19 cellular contexts compared by ENCODE assay signal in genomic region chr12:13880613-13881012, GRCh38.
A peak's percentile ranks its signal among the peaks of the same experiment; 100 is the strongest.
DNase-seq lines count a peak whose midpoint lies in the region; ATAC-seq, FAIRE-seq and TF ChIP-seq lines count a peak whose summit lies in the region.
"Had no signal": no experiment of that assay in that cellular context is flagged by ENCODE, and none has a peak within 500 bp of the region (broad histone marks: within the 10 kb centered on the region; RNA-seq: fewer than 3 reads in every experiment).

No MANE protein-coding gene starts in this region.

- TF ChIP-seq CTCF in right lobe of liver (IDR thresholded peaks at IDR 0.05): no peak
- no peak for TF ChIP-seq CTCF in ascending aorta (IDR thresholded peaks at IDR 0.05)

- WGBS in right lobe of liver (ENCODE audit: insufficient coverage, low coverage, low lambda C conversion rate, missing lambda C conversion rate): 30% methylated on average over 4 of the region's 4 CpGs
- WGBS in small intestine, 3 donors: 27 to 47% (median 37%) methylated on average over 4 of the region's 4 CpGs

- no peak for FAIRE-seq in small intestine (lab: Jason Lieb, UNC)
- FAIRE-seq: G401.6, GM12891, HTR-8/SVneo had no signal

- intact Hi-C loops in left colon (cut with DNase I, micrococcal nuclease): no loop called here
- intact Hi-C loops in right lobe of liver (cut with DNase I): no loop called here
- intact Hi-C loops in ascending aorta (cut with DNase I): no loop called here

- H3K4me3 ChIP-seq in right lobe of liver: no peak overlapping the region
- no peak overlapping the region for H3K4me3 ChIP-seq in small intestine (ENCODE audit: low read depth in 1 of 2, low read length in 2 of 2)
- no peak overlapping the region for H3K4me3 ChIP-seq in ascending aorta
- H3K4me3 ChIP-seq: BLaER1 treated with 17β-estradiol and CSF1 and Interleukin-3, amounts not matched to agents 10 nM and 100 nM; GM23248 had no signal

- DNase-seq in left colon: no peak
- DNase-seq in right lobe of liver: no peak
- peak; percentile 34 for DNase-seq in small intestine
- DNase-seq in EL: no peak
- no peak for DNase-seq in kidney glomerular epithelial cell (lab: John Stamatoyannopoulos, UW)
- no peak for DNase-seq in ascending aorta (ENCODE audit: low spot score in 2 of 2)
- DNase-seq: CD8-positive, alpha-beta memory T cell; COR-L47; DMS 273 treated with DMSO at 0.1 percent for 48 hours; DMS53; DND-41; GM23248; H7; HFFc6 had no signal

- no peaks in the 10 kb centered on the region for H3K36me3 ChIP-seq in right lobe of liver
- H3K36me3 ChIP-seq in small intestine (ENCODE audit: control insufficient read depth in 2 of 2, insufficient read depth in 2 of 2, low read length in 2 of 2): no peaks in the 10 kb centered on the region
- H3K36me3 ChIP-seq in ascending aorta: no peaks in the 10 kb centered on the region
- H3K36me3 ChIP-seq: BLaER1 treated with 17β-estradiol and CSF1 and Interleukin-3, amounts not matched to agents 10 nM and 100 nM had no signal

- no peak overlapping the region for H3K27ac ChIP-seq in right lobe of liver
- no peak overlapping the region for H3K27ac ChIP-seq in small intestine (ENCODE audit: low read depth in 1 of 2, low read length in 1 of 2)
- H3K27ac ChIP-seq in ascending aorta: no peak overlapping the region
- H3K27ac ChIP-seq: BLaER1 treated with 17β-estradiol and CSF1 and Interleukin-3, amounts not matched to agents 10 nM and 100 nM; GM23248 had no signal

- TF ChIP-seq POLR2A in right lobe of liver (IDR thresholded peaks at IDR 0.05): no peak

- no peaks in the 10 kb centered on the region for H3K4me1 ChIP-seq in right lobe of liver
- no peaks in the 10 kb centered on the region for H3K4me1 ChIP-seq in small intestine (ENCODE audit: control insufficient read depth in 2 of 2, insufficient read depth in 1 of 2, low read depth in 1 of 2, low read length in 1 of 2)
- H3K4me1 ChIP-seq in ascending aorta: no peaks in the 10 kb centered on the region
- H3K4me1 ChIP-seq: BLaER1 treated with 17β-estradiol and CSF1 and Interleukin-3, amounts not matched to agents 10 nM and 100 nM had no signal

- H3K9me3 ChIP-seq in right lobe of liver (no peaks in the 10 kb centered on the region), small intestine (ENCODE audit: control insufficient read depth, low read depth) (no peaks in the 10 kb centered on the region), ascending aorta (no peaks in the 10 kb centered on the region)
- H3K9me3 ChIP-seq: BLaER1 treated with 17β-estradiol and CSF1 and Interleukin-3, amounts not matched to agents 10 nM and 100 nM had no signal

- ATAC-seq in left colon: peak; percentile 70
- peak in 3 of 4 donors; percentile 33 to 48 (median 33) for ATAC-seq in right lobe of liver
- ATAC-seq: HCT116 had no signal

- H3K27me3 ChIP-seq in right lobe of liver (no peaks in the 10 kb centered on the region), small intestine (ENCODE audit: control insufficient read depth in 2 of 2, insufficient read depth in 2 of 2, low read length in 2 of 2) (no peaks in the 10 kb centered on the region), ascending aorta (no peaks in the 10 kb centered on the region)
- H3K27me3 ChIP-seq: BLaER1 treated with 17β-estradiol and CSF1 and Interleukin-3, amounts not matched to agents 10 nM and 100 nM had no signal
